ENCODE assay signal across 8 cellular contexts in the genomic region with DNA sequence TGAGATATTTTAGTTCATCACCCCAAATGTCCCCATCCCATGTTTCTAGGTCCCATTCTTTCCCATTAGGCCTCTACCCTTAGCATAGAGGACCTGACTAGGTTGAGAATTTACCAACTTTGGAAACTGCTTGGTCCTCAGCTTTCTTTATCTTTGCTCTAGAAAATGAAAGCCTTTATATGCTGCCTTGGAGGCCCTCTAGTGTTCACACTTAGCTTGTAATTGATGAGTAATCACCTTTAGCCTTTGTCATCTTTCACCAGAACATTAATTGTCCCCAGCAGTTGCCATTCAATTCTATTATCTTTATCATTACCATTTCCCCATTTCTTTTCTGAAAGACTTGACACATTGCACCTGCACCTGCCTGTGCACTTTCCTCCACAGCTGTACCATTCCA.
DNase-seq lines count a peak whose midpoint lies in the region; ATAC-seq and TF ChIP-seq lines count a peak whose summit lies in the region.

No MANE protein-coding gene starts in this region.

- H3K36me3 ChIP-seq in spleen (no peaks in the 10 kb centered on the region), sigmoid colon (no peaks in the 10 kb centered on the region)

- DNase-seq in stimulated activated naive CD8-positive, alpha-beta T cell treated with anti-CD3 and anti-CD28 coated beads, Interleukin-15, amount 100 ng/mL, for 72 hours: no peak
- DNase-seq in stimulated activated naive CD8-positive, alpha-beta T cell treated with anti-CD3 and anti-CD28 coated beads, Interleukin-15, Interleukin-2, amounts not matched to agents 100 U/mL and 50 U/mL, for 24 hours: no peak
- DNase-seq in M059J (ENCODE audit: low read depth) (peak; percentile 15), epithelial cell of proximal tubule (ENCODE audit: low read depth) (no peak), spleen (no peak), sigmoid colon (no peak), NCI-H2171 (lab: John Stamatoyannopoulos, UW) (no peak)

- no peaks in the 10 kb centered on the region for H3K27me3 Mint-ChIP-seq in stimulated activated naive CD8-positive, alpha-beta T cell treated with anti-CD3 and anti-CD28 coated beads, Interleukin-15, amount 100 ng/mL, for 72 hours

- TF ChIP-seq CTCF in epithelial cell of proximal tubule (conservative IDR thresholded peaks at IDR 0.05; ENCODE audit: low read depth, low read length): peak; percentile 76
- TF ChIP-seq CTCF in spleen (IDR thresholded peaks at IDR 0.05 in 8 of 11, conservative IDR thresholded peaks at IDR 0.05 in 3 of 11): peak in 6 of 11 experiments; percentile 16 to 41 (median 25)
- peak in 2 of 4 experiments; percentile 35 to 41 for TF ChIP-seq CTCF in sigmoid colon (IDR thresholded peaks at IDR 0.05)

- H3K4me1 Mint-ChIP-seq in stimulated activated naive CD8-positive, alpha-beta T cell treated with anti-CD3 and anti-CD28 coated beads, Interleukin-15, amount 100 ng/mL, for 72 hours: no peaks in the 10 kb centered on the region

- TF ChIP-seq POLR2A in spleen (IDR thresholded peaks at IDR 0.05): no peak
- no peak for TF ChIP-seq POLR2A in sigmoid colon (IDR thresholded peaks at IDR 0.05)

- no peaks in the 10 kb centered on the region for H3K9me3 Mint-ChIP-seq in stimulated activated naive CD8-positive, alpha-beta T cell treated with anti-CD3 and anti-CD28 coated beads, Interleukin-15, amount 100 ng/mL, for 72 hours

- H3K27me3 ChIP-seq in spleen (replicated peaks in 1 of 7) (no peaks in the 10 kb centered on the region), sigmoid colon (no peaks in the 10 kb centered on the region)

- H3K4me3 ChIP-seq in epithelial cell of proximal tubule (ENCODE audit: low read depth, low read length) (no peak overlapping the region), spleen (no peak overlapping the region), sigmoid colon (no peak overlapping the region)

- no peaks in the 10 kb centered on the region for H3K4me1 ChIP-seq in spleen
- peaks cover 0 to 11% (median 2%) of the 10 kb centered on the region in 4 donors for H3K4me1 ChIP-seq in sigmoid colon

- H3K27ac ChIP-seq in spleen (no peak overlapping the region), sigmoid colon (no peak overlapping the region)

- no peak for TF ChIP-seq EP300 in sigmoid colon (IDR thresholded peaks at IDR 0.05)

- H3K9me3 ChIP-seq in spleen: no peaks in the 10 kb centered on the region
- H3K9me3 ChIP-seq in sigmoid colon: no peaks in the 10 kb centered on the region

- peak; percentile 52 for ATAC-seq in stimulated activated naive CD8-positive, alpha-beta T cell treated with anti-CD3 and anti-CD28 coated beads, Interleukin-15, amount 100 ng/mL, for 72 hours
- no peak for ATAC-seq in stimulated activated naive CD8-positive, alpha-beta T cell treated with anti-CD3 and anti-CD28 coated beads, Interleukin-15, Interleukin-2, amounts not matched to agents 100 U/mL and 50 U/mL, for 24 hours
- ATAC-seq in GM21825 (IDR thresholded peaks at IDR 0.05; ENCODE audit: unreplicated experiment): no peak

- intact Hi-C loops in spleen (cut with DNase I; ENCODE audit: low total_unique reads) (no loop called here), sigmoid colon (cut with DNase I) (no loop called here)

- H3K4me3 Mint-ChIP-seq in stimulated activated naive CD8-positive, alpha-beta T cell treated with anti-CD3 and anti-CD28 coated beads, Interleukin-15, amount 100 ng/mL, for 72 hours: no peak overlapping the region

- H3K27ac Mint-ChIP-seq in stimulated activated naive CD8-positive, alpha-beta T cell treated with anti-CD3 and anti-CD28 coated beads, Interleukin-15, amount 100 ng/mL, for 72 hours: no peak overlapping the region
